In genomic region chr6:44472250-44472945, GRCh38 we compare ENCODE assay signal across 18 cellular contexts.
"Had no signal": no experiment of that assay in that cellular context is flagged by ENCODE, and none has a peak within 500 bp of the region (broad histone marks: within the 10 kb centered on the region; RNA-seq: fewer than 3 reads in every experiment).

No MANE protein-coding gene starts in this region.

- H3K4me3 Mint-ChIP-seq: activated naive CD4-positive, alpha-beta T cell treated with anti-CD3 and anti-CD28 coated beads for 36 hours; activated naive CD8-positive, alpha-beta T cell treated with anti-CD3 and anti-CD28 coated beads, Interleukin-2, amount 50 U/mL, for 24 hours; immature natural killer cell; neural crest cell; stimulated activated effector memory CD8-positive, alpha-beta T cell treated with anti-CD3 and anti-CD28 coated beads, Interleukin-12 subunit alpha, Interleukin-12 subunit beta, amount 100 ng/mL, for 72 hours; T-helper 2 cell treated with Interferon-gamma antibody and Interleukin-4, amounts not matched to agents 5 μg/mL and 100 μg/mL, for 36 hours had no signal

- H3K36me3 ChIP-seq: breast epithelium, esophagus squamous epithelium, lower lobe of right lung, ovary, thoracic aorta had no signal

- DNase-seq: activated CD4-positive, alpha-beta T cell treated with anti-CD3 and anti-CD28 coated beads, Interleukin-2, amount 50 U/mL, for 1 hour; activated naive CD4-positive, alpha-beta T cell treated with anti-CD3 and anti-CD28 coated beads for 36 hours; activated naive CD8-positive, alpha-beta T cell treated with anti-CD3 and anti-CD28 coated beads, Interleukin-2, amount 50 U/mL, for 24 hours; aorta; esophagus squamous epithelium; hypothalamus; immature natural killer cell; lower lobe of right lung; SW 1271 had no signal

- H3K36me3 Mint-ChIP-seq: immature natural killer cell; stimulated activated effector memory CD8-positive, alpha-beta T cell treated with anti-CD3 and anti-CD28 coated beads, Interleukin-12 subunit alpha, Interleukin-12 subunit beta, amount 100 ng/mL, for 72 hours had no signal

- H3K27me3 ChIP-seq: breast epithelium, dorsolateral prefrontal cortex, ovary had no signal

- H3K27ac ChIP-seq: breast epithelium, dorsolateral prefrontal cortex, esophagus squamous epithelium, lower lobe of right lung, ovary, thoracic aorta had no signal

- H3K9me3 Mint-ChIP-seq: activated naive CD4-positive, alpha-beta T cell treated with anti-CD3 and anti-CD28 coated beads for 36 hours; activated naive CD8-positive, alpha-beta T cell treated with anti-CD3 and anti-CD28 coated beads, Interleukin-2, amount 50 U/mL, for 24 hours; activated T-helper 2 cell treated with anti-CD3 and anti-CD28 coated beads, Interferon-gamma antibody, Interleukin-2, Interleukin-4, amounts not matched to agents 10 μg/mL and 5 μg/mL and 100 μg/mL, durations not matched to agents 14 hours and 24 hours and 36 hours; immature natural killer cell; neural crest cell; stimulated activated effector memory CD8-positive, alpha-beta T cell treated with anti-CD3 and anti-CD28 coated beads, Interleukin-12 subunit alpha, Interleukin-12 subunit beta, amount 100 ng/mL, for 72 hours; T-helper 2 cell treated with Interferon-gamma antibody and Interleukin-4, amounts not matched to agents 5 μg/mL and 100 μg/mL, for 36 hours had no signal

- H3K27ac Mint-ChIP-seq: activated naive CD4-positive, alpha-beta T cell treated with anti-CD3 and anti-CD28 coated beads for 36 hours; activated naive CD8-positive, alpha-beta T cell treated with anti-CD3 and anti-CD28 coated beads, Interleukin-2, amount 50 U/mL, for 24 hours; activated T-helper 2 cell treated with anti-CD3 and anti-CD28 coated beads, Interferon-gamma antibody, Interleukin-2, Interleukin-4, amounts not matched to agents 10 μg/mL and 5 μg/mL and 100 μg/mL, durations not matched to agents 14 hours and 24 hours and 36 hours; immature natural killer cell; stimulated activated effector memory CD8-positive, alpha-beta T cell treated with anti-CD3 and anti-CD28 coated beads, Interleukin-12 subunit alpha, Interleukin-12 subunit beta, amount 100 ng/mL, for 72 hours; T-helper 2 cell treated with Interferon-gamma antibody and Interleukin-4, amounts not matched to agents 5 μg/mL and 100 μg/mL, for 36 hours had no signal

- ATAC-seq: activated CD4-positive, CD25-positive, alpha-beta regulatory T cell treated with anti-CD3 and anti-CD28 coated beads, Interleukin-2, amount 50 U/mL, for 24 hours; activated naive CD8-positive, alpha-beta T cell treated with anti-CD3 and anti-CD28 coated beads, Interleukin-2, amount 50 U/mL, for 24 hours; lower lobe of right lung; stimulated activated effector memory CD8-positive, alpha-beta T cell treated with anti-CD3 and anti-CD28 coated beads, Interleukin-12 subunit alpha, Interleukin-12 subunit beta, amount 100 ng/mL, for 72 hours had no signal

- H3K9me3 ChIP-seq: breast epithelium, esophagus squamous epithelium, lower lobe of right lung, ovary, thoracic aorta had no signal

- H3K4me3 ChIP-seq: breast epithelium, dorsolateral prefrontal cortex, esophagus squamous epithelium, lower lobe of right lung, ovary, thoracic aorta had no signal

- H3K4me1 ChIP-seq: breast epithelium had no signal
